In the genomic region with DNA sequence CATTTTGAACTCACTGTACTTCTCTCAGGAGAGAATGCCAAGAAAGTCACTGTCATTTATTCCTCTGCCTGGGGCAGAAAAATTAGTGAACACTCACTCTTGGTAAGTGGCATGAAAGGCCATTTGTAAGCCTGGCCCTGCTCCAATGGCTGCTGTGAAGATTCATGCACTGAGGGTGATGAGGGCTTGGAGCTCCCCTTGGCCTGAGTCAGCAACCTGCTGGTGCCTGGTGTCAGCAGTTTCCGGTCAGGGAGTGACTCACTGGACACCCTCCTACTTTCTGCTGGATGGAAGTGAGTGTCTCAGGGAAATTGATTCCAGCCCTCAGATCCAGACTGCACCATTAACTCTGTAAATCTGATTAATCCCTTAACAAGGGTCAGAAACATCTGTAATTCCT, we compare ENCODE assay signal across 10 cellular contexts. TPM values are rescaled to one million over a fixed set of nuclear protein-coding genes. Genes with fewer than 3 reads are reported as not detected.
DNase-seq lines count a peak whose midpoint lies in the region; ATAC-seq, FAIRE-seq and TF ChIP-seq lines count a peak whose summit lies in the region.
"Had no signal": no experiment of that assay in that cellular context is flagged by ENCODE, and none has a peak within 500 bp of the region (broad histone marks: within the 10 kb centered on the region; RNA-seq: fewer than 3 reads in every experiment).

No MANE protein-coding gene starts in this region.

- H3K4me3 ChIP-seq in BE2C (ENCODE audit: low read depth, low read length) (no peak overlapping the region), right lobe of liver (no peak overlapping the region)
- H3K4me3 ChIP-seq: skin epidermis had no signal

- H3K27me3 ChIP-seq in BE2C (0 out of 2 replicates have a peak, but pooled peaks cover 5% of the 10 kb centered on the region), right lobe of liver (no peaks in the 10 kb centered on the region)

- H3K4me1 ChIP-seq in BE2C (no peaks in the 10 kb centered on the region), right lobe of liver (no peaks in the 10 kb centered on the region)

- 20% methylated on average over 1 of the region's 1 CpG for WGBS in right lobe of liver (ENCODE audit: insufficient coverage, low coverage, low lambda C conversion rate, missing lambda C conversion rate)

- no peak for TF ChIP-seq POLR2A in right lobe of liver (IDR thresholded peaks at IDR 0.05)

- no peak for TF ChIP-seq CTCF in BE2C (IDR thresholded peaks at IDR 0.05; ENCODE audit: low read depth, low read length)
- no peak for TF ChIP-seq CTCF in right lobe of liver (IDR thresholded peaks at IDR 0.05)

- intact Hi-C loops in right lobe of liver (cut with DNase I) = no loop called here

- H3K27ac ChIP-seq in right lobe of liver = no peak overlapping the region
- H3K27ac ChIP-seq: HL-60, skin epidermis had no signal

- DNase-seq in BE2C (peak; percentile 71), LHCN-M2 (ENCODE audit: low read depth) (peak; percentile 89), brain pericyte (ENCODE audit: low read depth, low spot score) (peak; percentile 72), right lobe of liver (peak in 1 of 3 donors; percentile 62), OCI-M2 (lab: John Stamatoyannopoulos, UW; ENCODE audit: unreplicated experiment) (no peak), KG1 (lab: John Stamatoyannopoulos, UW) (no peak), frontal cortex (ENCODE audit: low spot score in 2 of 2) (no peak)
- DNase-seq in stimulated activated CD4-positive, alpha-beta T cell treated with anti-CD3 and anti-CD28 coated beads, Interleukin-4, amount 100 ng/mL, for 4 hours = no peak

- no peaks in the 10 kb centered on the region for H3K9me3 ChIP-seq in BE2C
- H3K9me3 ChIP-seq in right lobe of liver = no peaks in the 10 kb centered on the region

- H3K36me3 ChIP-seq in BE2C (no peaks in the 10 kb centered on the region; the same call in 1 of the 2 replicates), right lobe of liver (no peaks in the 10 kb centered on the region)

- FAIRE-seq in frontal cortex (lab: Jason Lieb, UNC) = no peak

- ATAC-seq in right lobe of liver = peak; percentile 65 to 100 (median 76)

RNA-seq across cellular contexts. Expression of a gene that starts 37.6 kb away (rescaled TPM):
- 391 TPM for polyA plus RNA-seq in BE2C (2012; ENCODE audit: insufficient read depth, insufficient read length, low read depth)
- total RNA-seq in LHCN-M2 (2014; rRNA removed) = 257 and 361 TPM in 2 replicates
- 128 TPM for polyA plus RNA-seq in LHCN-M2 (2012)
- 10 to 100 TPM; 31.0 to 68.5 (median 49.6) TPM for total RNA-seq in right lobe of liver
- total RNA-seq in frontal cortex = 163 TPM

Comparison
In these comparisons a context has a peak if more than half of its experiments do, and no peak if none do; other contexts are left out.
1. DNase-seq: peak in BE2C (single experiment), LHCN-M2 (single experiment) and brain pericyte (single experiment); none in OCI-M2 (single experiment), KG1 (single experiment), stimulated activated CD4-positive, alpha-beta T cell treated with anti-CD3 and anti-CD28 coated beads, Interleukin-4, amount 100 ng/mL, for 4 hours (0 of 2) and frontal cortex (0 of 2).